7 cellular contexts compared by ENCODE assay signal in genomic region chr16:67842509-67843342, GRCh38. TPM values are rescaled to one million over a fixed set of nuclear protein-coding genes. Genes with fewer than 3 reads are reported as not detected.
DNase-seq lines count a peak whose midpoint lies in the region; FAIRE-seq and TF ChIP-seq lines count a peak whose summit lies in the region.

No MANE protein-coding gene starts in this region.

- H3K4me3 Mint-ChIP-seq in HFFc6 (peak overlapping the region; percentile 89), endodermal cell (peak overlapping the region; percentile 85)

- peaks cover 22% of the 10 kb centered on the region for H3K4me1 ChIP-seq in endodermal cell (ENCODE audit: control insufficient read depth, insufficient read depth, low read length)

- H3K9me3 Mint-ChIP-seq in HFFc6: no peaks in the 10 kb centered on the region
- no peaks in the 10 kb centered on the region for H3K9me3 Mint-ChIP-seq in endodermal cell

- H3K27ac Mint-ChIP-seq in HFFc6 (peak overlapping the region; percentile 81), endodermal cell (peak overlapping the region; percentile 92)

- H3K36me3 Mint-ChIP-seq in HFFc6 (ENCODE audit: low read depth) (0 out of 2 replicates have a peak, but pooled peaks cover 3% of the 10 kb centered on the region), endodermal cell (ENCODE audit: low read depth) (no peaks in the 10 kb centered on the region)

- H3K9ac ChIP-seq in endodermal cell (ENCODE audit: extremely low read depth, low read length, poor library complexity, severe bottlenecking): peak overlapping the region; percentile 45

- peak; percentile 54 for DNase-seq in GM12892 (ENCODE audit: insufficient read length)
- DNase-seq in HFFc6: peak; percentile 30
- peak; percentile 55 for DNase-seq in NCI-H2171 (lab: John Stamatoyannopoulos, UW)
- peak; percentile 37 to 42 (median 41) for DNase-seq in activated CD8-positive, alpha-beta memory T cell treated with anti-CD3 and anti-CD28 coated beads for 48 hours (ENCODE audit: low read depth in 2 of 3, low spot score in 2 of 3)
- peak; percentile 85 for DNase-seq in endodermal cell
- DNase-seq in middle frontal gyrus (ENCODE audit: extremely low spot score, low spot score): peak; percentile 29
- peak; percentile 33 for DNase-seq in stimulated activated CD8-positive, alpha-beta memory T cell treated with anti-CD3 and anti-CD28 coated beads, Interleukin-4, amount 100 ng/mL, for 24 hours (ENCODE audit: low read depth)

- H3K27ac ChIP-seq in endodermal cell (ENCODE audit: low read depth, low read length): peak overlapping the region; percentile 52

- 0 out of 2 replicates have a peak, but pooled peaks have one; percentile 17 for TF ChIP-seq POLR2A in GM12892 (IDR thresholded peaks at IDR 0.05; ENCODE audit: low read depth, low read length)

- peak; percentile 83 for FAIRE-seq in GM12892 (lab: Jason Lieb, UNC)

- peak; percentile 55; the same call in 1 of the 2 replicates for TF ChIP-seq CTCF in HFFc6 (IDR thresholded peaks at IDR 0.05)
- peak; percentile 59 for TF ChIP-seq CTCF in endodermal cell (conservative IDR thresholded peaks at IDR 0.05)

- peaks cover 46% of the 10 kb centered on the region for H3K4me1 Mint-ChIP-seq in HFFc6 (ENCODE audit: low read depth)
- peaks cover 39% of the 10 kb centered on the region for H3K4me1 Mint-ChIP-seq in endodermal cell

- peaks cover 4% of the 10 kb centered on the region for H3K36me3 ChIP-seq in endodermal cell (ENCODE audit: control insufficient read depth, insufficient read depth, low read length)

- H3K27me3 ChIP-seq in endodermal cell (ENCODE audit: control insufficient read depth, insufficient read depth, low read length, poor library complexity, severe bottlenecking): no peaks in the 10 kb centered on the region

- H3K4me3 ChIP-seq in endodermal cell (ENCODE audit: low read length): peak overlapping the region; percentile 90

- WGBS in endodermal cell (ENCODE audit: insufficient coverage in 1 of 2, insufficient read length in 1 of 2), 2 experiments: 2 to 5% methylated on average over 25 to 67 of the region's 67 CpGs

- H3K27me3 Mint-ChIP-seq in HFFc6 (ENCODE audit: insufficient read depth) (no peaks in the 10 kb centered on the region; the same call in 1 of the 2 replicates), endodermal cell (ENCODE audit: insufficient read depth) (no peaks in the 10 kb centered on the region)

- no peaks in the 10 kb centered on the region for H3K9me3 ChIP-seq in endodermal cell (ENCODE audit: control insufficient read depth, low read length)

RNA-seq across cellular contexts. Expression of gene THAP11, which starts 0.6 kb away (rescaled TPM):
- polyA plus RNA-seq in GM12892 (2012; ENCODE audit: missing spikeins): 14.4 TPM
- 10 to 100 TPM; 15.1 to 18.6 (median 16.2) TPM for total RNA-seq in HFFc6 (2021; fragmentation: NEBNext Ultra II Directional; extraction: Animal tissue kit (Norgen Biotek cat#: 25700))
- 10 to 100 TPM; 28.0 to 32.9 TPM for total RNA-seq in endodermal cell
- 28.7 TPM for polyA plus RNA-seq in endodermal cell (2013, experiment 1 of 2)
- 26.0 TPM for polyA plus RNA-seq in endodermal cell (2013, experiment 2 of 2)

RNA-seq across cellular contexts. Expression of gene NUTF2, which starts 4.0 kb away (rescaled TPM):
- polyA plus RNA-seq in GM12892 (2012; ENCODE audit: missing spikeins): 131 TPM
- 100 to 1,000 TPM; 182 to 195 (median 185) TPM for total RNA-seq in HFFc6 (2021; fragmentation: NEBNext Ultra II Directional; extraction: Animal tissue kit (Norgen Biotek cat#: 25700))
- total RNA-seq in endodermal cell: 100 to 1,000 TPM; 201 to 218 TPM
- polyA plus RNA-seq in endodermal cell (2013, experiment 1 of 2): 236 TPM
- 236 TPM for polyA plus RNA-seq in endodermal cell (2013, experiment 2 of 2)

RNA-seq across cellular contexts. Expression of gene CENPT, which starts 4.8 kb away (rescaled TPM):
- polyA plus RNA-seq in GM12892 (2012; ENCODE audit: missing spikeins): 23.0 TPM
- 10 to 100 TPM; 51.2 to 64.2 (median 59.7) TPM for total RNA-seq in HFFc6 (2021; fragmentation: NEBNext Ultra II Directional; extraction: Animal tissue kit (Norgen Biotek cat#: 25700))
- 10 to 100 TPM; 43.7 to 57.2 TPM for total RNA-seq in endodermal cell
- polyA plus RNA-seq in endodermal cell (2013, experiment 1 of 2): 59.9 TPM
- 48.1 TPM for polyA plus RNA-seq in endodermal cell (2013, experiment 2 of 2)

RNA-seq across cellular contexts. Expression of gene EDC4, which starts 30.1 kb away (rescaled TPM):
- 46.5 TPM for polyA plus RNA-seq in GM12892 (2012; ENCODE audit: missing spikeins)
- 10 to 100 TPM; 60.2 to 81.0 (median 63.6) TPM for total RNA-seq in HFFc6 (2021; fragmentation: NEBNext Ultra II Directional; extraction: Animal tissue kit (Norgen Biotek cat#: 25700))
- 10 to 100 TPM; 69.2 to 74.3 TPM for total RNA-seq in endodermal cell
- 74.2 TPM for polyA plus RNA-seq in endodermal cell (2013, experiment 1 of 2)
- 64.8 TPM for polyA plus RNA-seq in endodermal cell (2013, experiment 2 of 2)

RNA-seq across cellular contexts. Expression of gene TSNAXIP1, which starts 36.0 kb away (rescaled TPM):
- 0.38 TPM for polyA plus RNA-seq in GM12892 (2012; ENCODE audit: missing spikeins)
- total RNA-seq in HFFc6 (2021; fragmentation: NEBNext Ultra II Directional; extraction: Animal tissue kit (Norgen Biotek cat#: 25700)): 1 to 10 TPM in 2 of 6 experiments, under 1 TPM in 4; 0.23 to 1.3 (median 0.79) TPM
- 1 to 10 TPM; 2.8 to 3.2 TPM for total RNA-seq in endodermal cell
- polyA plus RNA-seq in endodermal cell (2013, experiment 1 of 2): 3.1 TPM
- polyA plus RNA-seq in endodermal cell (2013, experiment 2 of 2): 1.7 TPM

Comparison
In these comparisons a context has a peak if more than half of its experiments do, and no peak if none do; other contexts are left out.
1. Peak in every context shown above with its lines: DNase-seq, H3K4me3 ChIP-seq and H3K27ac ChIP-seq.
2. DNase-seq: peak in every context shown above with its lines; median percentile 85 in endodermal cell; 55 in NCI-H2171; 54 in GM12892; 41 in activated CD8-positive, alpha-beta memory T cell treated with anti-CD3 and anti-CD28 coated beads for 48 hours; 33 in stimulated activated CD8-positive, alpha-beta memory T cell treated with anti-CD3 and anti-CD28 coated beads, Interleukin-4, amount 100 ng/mL, for 24 hours; 30 in HFFc6; 29 in middle frontal gyrus.